ENCODE assay signal across 9 cellular contexts in genomic region chr11:2779499-2779980, GRCh38.
DNase-seq lines count a peak whose midpoint lies in the region; ATAC-seq and TF ChIP-seq lines count a peak whose summit lies in the region.
"Had no signal": no experiment of that assay in that cellular context is flagged by ENCODE, and none has a peak within 500 bp of the region (broad histone marks: within the 10 kb centered on the region; RNA-seq: fewer than 3 reads in every experiment).

No MANE protein-coding gene starts in this region.

- 63 to 71% methylated on average over 7 to 11 of the region's 11 CpGs for WGBS in lower leg skin, 2 donors

- H3K4me3 ChIP-seq in lower lobe of right lung (no peak overlapping the region), lower leg skin (ENCODE audit: low read depth, poor library complexity, severe bottlenecking) (no peak overlapping the region)
- H3K4me3 ChIP-seq: neural progenitor cell had no signal

- intact Hi-C loops in lower lobe of right lung (cut with DNase I) (no loop called here), lower leg skin (cut with DNase I; ENCODE audit: low total_unique reads) (no loop called here)

- H3K4me1 ChIP-seq in lower lobe of right lung: peaks cover 36% of the 10 kb centered on the region

- TF ChIP-seq POLR2A in lower leg skin (IDR thresholded peaks at IDR 0.05): no peak

- no peaks in the 10 kb centered on the region for H3K36me3 ChIP-seq in lower lobe of right lung
- H3K36me3 ChIP-seq: neural progenitor cell had no signal

- H3K9me3 ChIP-seq in lower lobe of right lung: no peaks in the 10 kb centered on the region

- peak; percentile 28 for DNase-seq in activated CD8-positive, alpha-beta memory T cell treated with anti-CD3 and anti-CD28 coated beads, Interleukin-2, amount 50 U/mL, for 48 hours
- no peak for DNase-seq in activated CD8-positive, alpha-beta memory T cell treated with anti-CD3 and anti-CD28 coated beads for 24 hours
- no peak for DNase-seq in lower lobe of right lung
- DNase-seq in substantia nigra (lab: John Stamatoyannopoulos, UW): no peak
- DNase-seq in GF-D8 (lab: John Stamatoyannopoulos, UW): no peak
- no peak for DNase-seq in pons (ENCODE audit: low spot score)
- DNase-seq in lower leg skin (ENCODE audit: low spot score in 2 of 2): no peak

- TF ChIP-seq CTCF in lower lobe of right lung (IDR thresholded peaks at IDR 0.05): no peak
- TF ChIP-seq CTCF in lower leg skin (IDR thresholded peaks at IDR 0.05): no peak

- no peaks in the 10 kb centered on the region for H3K27me3 ChIP-seq in lower lobe of right lung (ENCODE audit: low read depth)
- H3K27me3 ChIP-seq: neural progenitor cell had no signal

- no peak for ATAC-seq in lower lobe of right lung

- H3K27ac ChIP-seq in angular gyrus (ENCODE audit: low read depth, low read length): peak overlapping the region; percentile 92
- H3K27ac ChIP-seq in lower lobe of right lung: peak overlapping the region; percentile 88
- peak overlapping the region; percentile 95 for H3K27ac ChIP-seq in substantia nigra (ENCODE audit: low read depth, low read length, poor library complexity, severe bottlenecking)
- H3K27ac ChIP-seq: neural progenitor cell had no signal
